Comparison of ENCODE assay signal across 15 cellular contexts in the genomic region with DNA sequence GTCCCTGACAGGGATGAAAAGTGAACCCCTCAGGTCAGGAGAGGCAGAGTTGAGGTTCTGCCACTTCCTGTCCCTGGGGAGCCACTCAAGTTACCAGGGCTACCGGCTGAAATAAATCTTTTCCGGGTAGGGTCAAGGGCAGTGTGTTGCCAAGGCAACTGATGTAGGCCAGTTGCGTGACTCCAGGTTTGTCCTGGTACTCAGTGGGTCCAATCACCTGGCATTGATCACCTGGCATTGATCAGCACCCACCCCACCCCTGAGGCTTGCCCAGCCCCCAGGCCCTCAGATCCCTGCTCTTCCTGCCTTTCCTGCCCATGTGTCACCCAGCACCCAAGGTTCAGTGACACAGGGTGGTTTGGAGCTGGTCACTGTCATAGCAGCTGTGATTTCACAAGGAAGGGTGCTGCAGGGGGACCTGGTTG. TPM values are rescaled to one million over a fixed set of nuclear protein-coding genes. Genes with fewer than 3 reads are reported as not detected.
DNase-seq lines count a peak whose midpoint lies in the region; ATAC-seq, FAIRE-seq and TF ChIP-seq lines count a peak whose summit lies in the region.
"Had no signal": no experiment of that assay in that cellular context is flagged by ENCODE, and none has a peak within 500 bp of the region (broad histone marks: within the 10 kb centered on the region; RNA-seq: fewer than 3 reads in every experiment).

No MANE protein-coding gene starts in this region.

- no peak overlapping the region for H2BK120ac ChIP-seq in H1 (replicated peaks; ENCODE audit: low read depth, low read length)

- peaks cover 0 to 43% (median 28%) of the 10 kb centered on the region in 4 experiments; a peak in 6 of 7 replicates for H3K4me1 ChIP-seq in H1 (replicated peaks in 1 of 4; ENCODE audit: control insufficient read depth in 3 of 4, insufficient read depth in 4 of 4, low read length in 3 of 4)

- peaks cover 2% of the 10 kb centered on the region; the same call in 1 of the 2 replicates for H3K79me1 ChIP-seq in H1 (ENCODE audit: low read depth, low read length)

- WGBS in H1 (ENCODE audit: extremely low coverage in 1 of 2, insufficient coverage in 1 of 2, insufficient read length in 1 of 2, insufficient replicate concordance in 2 of 2, low coverage in 1 of 2, low lambda C conversion rate in 2 of 2, missing lambda C conversion rate in 1 of 2), 2 experiments = 65% methylated on average over 3 of the region's 3 CpGs; no CpG with 5 or more reads in 1 of the 2 experiments

- ATAC-seq in activated T-cell treated with anti-CD3 and anti-CD28 coated beads, Interleukin-2, amount 50 U/mL, for 72 hours (replicated peaks in 1 of 2) = no peak
- ATAC-seq in GM18511 (IDR thresholded peaks at IDR 0.05; ENCODE audit: unreplicated experiment) (no peak), Right ventricle myocardium inferior (no peak)

- peaks cover 0 to 4% (median under 1%) of the 10 kb centered on the region in 4 experiments; a peak in 1 of 7 replicates for H3K27me3 ChIP-seq in H1 (replicated peaks in 1 of 4; ENCODE audit: control insufficient read depth in 3 of 4, extremely low read depth in 1 of 4, insufficient read depth in 3 of 4, low read length in 3 of 4)
- H3K27me3 ChIP-seq: uterus had no signal

- no peak overlapping the region for H4K8ac ChIP-seq in H1 (ENCODE audit: extremely low read depth, insufficient read depth, low read length)

- H3K18ac ChIP-seq in H1 (ENCODE audit: extremely low read depth, low read length) = no peak overlapping the region

- FAIRE-seq in H1 (lab: Jason Lieb, UNC) = no peak

- no peaks in the 10 kb centered on the region for H3K36me3 ChIP-seq in H1 (ENCODE audit: control insufficient read depth in 2 of 4, insufficient read depth in 4 of 4, low read length in 3 of 4)
- H3K36me3 ChIP-seq: uterus had no signal

- H2BK15ac ChIP-seq in H1 (ENCODE audit: low read length) = peak overlapping the region; percentile 46; the same call in 1 of the 2 replicates

- H3K9me3 ChIP-seq in H1 (ENCODE audit: insufficient read depth in 2 of 2, low read depth in 1 of 2, low read length in 1 of 2) = no peaks in the 10 kb centered on the region
- H3K9me3 ChIP-seq: uterus had no signal

- H3K4me3 Mint-ChIP-seq in activated T-cell treated with anti-CD3 and anti-CD28 coated beads, Interleukin-2, amount 50 U/mL, for 24 hours = no peak overlapping the region
- H3K4me3 Mint-ChIP-seq in activated T-cell treated with anti-CD3 and anti-CD28 coated beads, Interleukin-2, amount 50 U/mL, for 72 hours = no peak overlapping the region
- peak overlapping the region; percentile 31 for H3K4me3 Mint-ChIP-seq in type B pancreatic cell

- H2BK5ac ChIP-seq in H1 (ENCODE audit: low read depth, low read length) = 0 out of 2 replicates have a peak overlapping the region, but pooled peaks have one; percentile 44

- no peak for TF ChIP-seq RAD21 in H1 (IDR thresholded peaks at IDR 0.05 in 1 of 2, conservative IDR thresholded peaks at IDR 0.05 in 1 of 2; ENCODE audit: low read depth in 2 of 2, low read length in 2 of 2)

- H2AFZ ChIP-seq in H1 (ENCODE audit: low read length) = no peak overlapping the region

- intact Hi-C loops in Right ventricle myocardium inferior (cut with DNase I) = no loop called here

- POLR2A ChIA-PET in H1 (lab: Charles Lee; ENCODE audit: partially characterized antibody) = interaction anchor here (0.8 to 2.3 kb wide), 5 partner anchors 9 to 88 kb away, joined by 3 to 14 read pairs (median 6); no protein-coding TSS in a partner anchor

- CTCF ChIA-PET in H1 (lab: Charles Lee; ENCODE audit: partially characterized antibody) = interaction anchor here (0.9 to 12.7 kb wide), 6 partner anchors 8 to 106 kb away, joined by 3 to 341 read pairs (median 4); a partner anchor contains a TSS

- peak overlapping the region; percentile 75 for H3K27ac Mint-ChIP-seq in activated T-cell treated with anti-CD3 and anti-CD28 coated beads, Interleukin-2, amount 50 U/mL, for 24 hours
- H3K27ac Mint-ChIP-seq in activated T-cell treated with anti-CD3 and anti-CD28 coated beads, Interleukin-2, amount 50 U/mL, for 72 hours = no peak overlapping the region
- no peak overlapping the region for H3K27ac Mint-ChIP-seq in type B pancreatic cell

- H3K36me3 Mint-ChIP-seq in activated T-cell treated with anti-CD3 and anti-CD28 coated beads, Interleukin-2, amount 50 U/mL, for 24 hours (ENCODE audit: low read depth) = peaks cover 44% of the 10 kb centered on the region
- H3K36me3 Mint-ChIP-seq in activated T-cell treated with anti-CD3 and anti-CD28 coated beads, Interleukin-2, amount 50 U/mL, for 72 hours (ENCODE audit: insufficient read depth in 2 of 2) = peaks cover 3 to 7% of the 10 kb centered on the region in 2 donors
- H3K36me3 Mint-ChIP-seq in type B pancreatic cell = no peaks in the 10 kb centered on the region
- H3K36me3 Mint-ChIP-seq: naive B cell had no signal

- no peak for DNase-seq in activated T-cell treated with anti-CD3 and anti-CD28 coated beads, Interleukin-2, amount 50 U/mL, for 24 hours
- no peak for DNase-seq in activated T-cell treated with anti-CD3 and anti-CD28 coated beads, Interleukin-2, amount 50 U/mL, for 72 hours
- peak; percentile 69 for DNase-seq in M059J (ENCODE audit: low read depth)
- DNase-seq in H1 (ENCODE audit: low read depth in 1 of 2, low spot score in 2 of 2) = no peak
- DNase-seq in type B pancreatic cell (ENCODE audit: extremely low spot score, unreplicated experiment) = no peak
- no peak for DNase-seq in stimulated activated CD4-positive, alpha-beta T cell treated with anti-CD3 and anti-CD28 coated beads, Interleukin-1b, Interleukin-23, amount 100 ng/mL, for 48 hours
- DNase-seq in Right ventricle myocardium inferior (ENCODE audit: missing footprints) = no peak
- DNase-seq: activated CD4-positive, alpha-beta T cell treated with anti-CD3 and anti-CD28 coated beads for 1 hour; activated naive CD4-positive, alpha-beta T cell treated with Interleukin-2 at 50 U/mL for 16 hours; cerebellar nuclear complex; naive B cell; NCI-H510A treated with DMSO at 0.1 percent for 48 hours had no signal

- H4K91ac ChIP-seq in H1 (replicated peaks; ENCODE audit: insufficient read length, low read length) = no peak overlapping the region

- no peak for TF ChIP-seq POLR2A in H1 (IDR thresholded peaks at IDR 0.05; ENCODE audit: control extremely low read depth in 1 of 2, low read depth in 2 of 2, low read length in 2 of 2)

- no peak overlapping the region for H3K4me3 ChIP-seq in H1 (ENCODE audit: extremely low read depth in 1 of 4, insufficient read depth in 2 of 4, low read depth in 3 of 4, low read length in 4 of 4)
- H3K4me3 ChIP-seq: uterus had no signal

- H4K5ac ChIP-seq in H1 (ENCODE audit: insufficient read length, low read depth, low read length) = no peak overlapping the region

- H3K27me3 Mint-ChIP-seq in activated T-cell treated with anti-CD3 and anti-CD28 coated beads, Interleukin-2, amount 50 U/mL, for 24 hours = no peaks in the 10 kb centered on the region
- no peaks in the 10 kb centered on the region for H3K27me3 Mint-ChIP-seq in activated T-cell treated with anti-CD3 and anti-CD28 coated beads, Interleukin-2, amount 50 U/mL, for 72 hours (ENCODE audit: low read depth)
- peaks cover 4% of the 10 kb centered on the region for H3K27me3 Mint-ChIP-seq in type B pancreatic cell
- H3K27me3 Mint-ChIP-seq: naive B cell had no signal

- H3K4me2 ChIP-seq in H1 (ENCODE audit: insufficient read depth in 1 of 2, low read depth in 2 of 2, low read length in 2 of 2) = peak overlapping the region in 1 of 2 experiments; percentile 20; a peak in 1 of 4 replicates

- peaks cover 8% of the 10 kb centered on the region; the same call in 1 of the 2 replicates for H3K23me2 ChIP-seq in H1 (ENCODE audit: low read depth, low read length)

- TF ChIP-seq CTCF in H1 (IDR thresholded peaks at IDR 0.05; ENCODE audit: control extremely low read depth in 1 of 3, insufficient read depth in 1 of 3, low read depth in 1 of 3, low read length in 3 of 3) (no peak), type B pancreatic cell (conservative IDR thresholded peaks at IDR 0.05) (no peak)

- H3K56ac ChIP-seq in H1 (replicated peaks; ENCODE audit: insufficient read length, low read depth, low read length) = no peak overlapping the region

- H3K9ac ChIP-seq in H1 (replicated peaks in 1 of 4; ENCODE audit: extremely low read depth in 1 of 4, low read depth in 3 of 4, low read length in 3 of 4) = no peak overlapping the region

- no peak overlapping the region for H2BK20ac ChIP-seq in H1 (ENCODE audit: low read length)

- H2BK12ac ChIP-seq in H1 (ENCODE audit: low read depth, low read length) = no peak overlapping the region

- TF ChIP-seq EP300 in H1 (IDR thresholded peaks at IDR 0.05; ENCODE audit: borderline replicate concordance in 1 of 2, low read depth in 2 of 2, low read length in 2 of 2) = no peak

- peaks cover 50% of the 10 kb centered on the region for H3K4me1 Mint-ChIP-seq in activated T-cell treated with anti-CD3 and anti-CD28 coated beads, Interleukin-2, amount 50 U/mL, for 24 hours (ENCODE audit: low read depth)
- peaks cover 27% of the 10 kb centered on the region for H3K4me1 Mint-ChIP-seq in activated T-cell treated with anti-CD3 and anti-CD28 coated beads, Interleukin-2, amount 50 U/mL, for 72 hours (ENCODE audit: low read depth)
- peaks cover 34% of the 10 kb centered on the region for H3K4me1 Mint-ChIP-seq in type B pancreatic cell (ENCODE audit: unreplicated experiment)

- H3K4ac ChIP-seq in H1 (replicated peaks; ENCODE audit: insufficient read length, low read depth, low read length) = no peak overlapping the region

- H3K9me3 Mint-ChIP-seq in activated T-cell treated with anti-CD3 and anti-CD28 coated beads, Interleukin-2, amount 50 U/mL, for 24 hours = no peaks in the 10 kb centered on the region
- H3K9me3 Mint-ChIP-seq in activated T-cell treated with anti-CD3 and anti-CD28 coated beads, Interleukin-2, amount 50 U/mL, for 72 hours = no peaks in the 10 kb centered on the region
- H3K9me3 Mint-ChIP-seq in type B pancreatic cell = no peaks in the 10 kb centered on the region
- H3K9me3 Mint-ChIP-seq: naive B cell had no signal

- peaks cover 0 to 3% of the 10 kb centered on the region in 2 experiments for H4K20me1 ChIP-seq in H1 (replicated peaks in 1 of 2; ENCODE audit: control insufficient read depth in 1 of 2, insufficient read depth in 2 of 2, low read length in 2 of 2)

- H3K79me2 ChIP-seq in H1 (ENCODE audit: control insufficient read depth in 1 of 2, insufficient read depth in 2 of 2, low read length in 2 of 2) = no peaks in the 10 kb centered on the region

- H3K27ac ChIP-seq in H1 (ENCODE audit: low read depth, low read length) = no peak overlapping the region

- no peak overlapping the region for H3K23ac ChIP-seq in H1 (ENCODE audit: insufficient read length)

- H2AK5ac ChIP-seq in H1 (ENCODE audit: low read depth, low read length) = 0 out of 2 replicates have a peak overlapping the region, but pooled peaks have one; percentile 82

- H3K14ac ChIP-seq in H1 (ENCODE audit: insufficient read length) = no peak overlapping the region

RNA-seq across cellular contexts. Expression of a gene that starts 5.9 kb away (rescaled TPM):
- 10 to 100 TPM; 21.4 to 23.4 TPM for total RNA-seq in activated T-cell treated with anti-CD3 and anti-CD28 coated beads, Interleukin-2, amount 50 U/mL, for 72 hours
- total RNA-seq in M059J (2014; rRNA removed; shearing (Covaris generic)) = not detected in 2 replicates
- total RNA-seq in H1 (2021; fragmentation: NEBNext Ultra II Directional; extraction: Animal tissue kit (Norgen Biotek cat#: 25700)) = 5.4 and 5.8 TPM in 2 replicates
- polyA plus RNA-seq in H1 (2011; rRNA removed) = 3.6 and 8.2 TPM in 2 replicates
- 2.3 TPM for polyA plus RNA-seq in H1 (2011; cell fraction: cytosol; rRNA removed)
- 33.0 TPM for polyA plus RNA-seq in H1 (2011; cell fraction: nucleus; rRNA removed)
- polyA plus RNA-seq in H1 (2012, experiment 1 of 2) = 4.8 to 6.4 TPM (median 5.3 TPM) in 4 replicates
- 4.1 TPM for polyA plus RNA-seq in H1 (2012, experiment 2 of 2)
- 5.7 TPM for polyA plus RNA-seq in H1 (2013, experiment 1 of 2)
- 4.9 TPM for polyA plus RNA-seq in H1 (2013, experiment 2 of 2)
- not detected in 2 replicates for polyA minus RNA-seq in H1 (2011; rRNA and poly(A)+ RNA removed)
- polyA minus RNA-seq in H1 (2011; cell fraction: cytosol; rRNA and poly(A)+ RNA removed) = not detected
- 3.1 TPM for polyA minus RNA-seq in H1 (2011; cell fraction: nucleus; rRNA and poly(A)+ RNA removed)
- total RNA-seq in type B pancreatic cell (ENCODE audit: low replicate concordance) = 3.1 and 5.6 TPM in 2 replicates
- 0.84 TPM for total RNA-seq in Right ventricle myocardium inferior
- total RNA-seq: fibroblast of lung had no signal

RNA-seq across cellular contexts. Expression of a gene that starts 18.2 kb away (rescaled TPM):
- total RNA-seq in activated T-cell treated with anti-CD3 and anti-CD28 coated beads, Interleukin-2, amount 50 U/mL, for 72 hours = 100 to 1,000 TPM; 144 to 154 TPM
- 12.2 and 16.0 TPM in 2 replicates for total RNA-seq in M059J (2014; rRNA removed; shearing (Covaris generic))
- total RNA-seq in H1 (2021; fragmentation: NEBNext Ultra II Directional; extraction: Animal tissue kit (Norgen Biotek cat#: 25700)) = 34.5 and 36.6 TPM in 2 replicates
- 15.5 and 36.5 TPM in 2 replicates for polyA plus RNA-seq in H1 (2011; rRNA removed)
- polyA plus RNA-seq in H1 (2011; cell fraction: cytosol; rRNA removed) = 14.3 TPM
- polyA plus RNA-seq in H1 (2011; cell fraction: nucleus; rRNA removed) = 126 TPM
- polyA plus RNA-seq in H1 (2012, experiment 1 of 2) = 16.5 to 30.3 TPM (median 28.4 TPM) in 4 replicates
- polyA plus RNA-seq in H1 (2012, experiment 2 of 2) = 20.6 TPM
- polyA plus RNA-seq in H1 (2013, experiment 1 of 2) = 30.9 TPM
- polyA plus RNA-seq in H1 (2013, experiment 2 of 2) = 27.8 TPM
- 10.6 and 13.2 TPM in 2 replicates for polyA minus RNA-seq in H1 (2011; rRNA and poly(A)+ RNA removed)
- polyA minus RNA-seq in H1 (2011; cell fraction: cytosol; rRNA and poly(A)+ RNA removed) = 26.1 TPM
- polyA minus RNA-seq in H1 (2011; cell fraction: nucleus; rRNA and poly(A)+ RNA removed) = 45.6 TPM
- 64.5 and 66.7 TPM in 2 replicates for total RNA-seq in type B pancreatic cell (ENCODE audit: low replicate concordance)
- 29.3 TPM for total RNA-seq in Right ventricle myocardium inferior

RNA-seq across cellular contexts. Expression of a gene that starts 18.4 kb away (rescaled TPM):
- 1 to 10 TPM; 2.1 to 3.6 TPM for total RNA-seq in activated T-cell treated with anti-CD3 and anti-CD28 coated beads, Interleukin-2, amount 50 U/mL, for 72 hours
- 0.05 and 0.44 TPM in 2 replicates for total RNA-seq in M059J (2014; rRNA removed; shearing (Covaris generic))
- total RNA-seq in H1 (2021; fragmentation: NEBNext Ultra II Directional; extraction: Animal tissue kit (Norgen Biotek cat#: 25700)) = 0.35 and 0.59 TPM in 2 replicates
- polyA plus RNA-seq in H1 (2011; rRNA removed) = 0.57 and 0.83 TPM in 2 replicates
- 0.57 TPM for polyA plus RNA-seq in H1 (2011; cell fraction: cytosol; rRNA removed)
- polyA plus RNA-seq in H1 (2011; cell fraction: nucleus; rRNA removed) = 1.4 TPM
- polyA plus RNA-seq in H1 (2012, experiment 1 of 2) = 0.80 to 1.5 TPM (median 1.1 TPM) in 4 replicates
- polyA plus RNA-seq in H1 (2012, experiment 2 of 2) = 0.17 TPM
- polyA plus RNA-seq in H1 (2013, experiment 1 of 2) = 0.39 TPM
- 0.28 TPM for polyA plus RNA-seq in H1 (2013, experiment 2 of 2)
- polyA minus RNA-seq in H1 (2011; rRNA and poly(A)+ RNA removed) = 0.66 and 0.95 TPM in 2 replicates
- polyA minus RNA-seq in H1 (2011; cell fraction: cytosol; rRNA and poly(A)+ RNA removed) = not detected
- 0.30 TPM for polyA minus RNA-seq in H1 (2011; cell fraction: nucleus; rRNA and poly(A)+ RNA removed)
- total RNA-seq in type B pancreatic cell (ENCODE audit: low replicate concordance) (0.76 and 0.77 TPM in 2 replicates), Right ventricle myocardium inferior (0.41 TPM)

RNA-seq across cellular contexts. Expression of a gene that starts 28.8 kb away (rescaled TPM):
- 10 to 100 TPM; 35.5 to 53.7 TPM for total RNA-seq in activated T-cell treated with anti-CD3 and anti-CD28 coated beads, Interleukin-2, amount 50 U/mL, for 72 hours
- 10.9 and 24.0 TPM in 2 replicates for total RNA-seq in M059J (2014; rRNA removed; shearing (Covaris generic))
- 7.6 TPM in 2 replicates for total RNA-seq in H1 (2021; fragmentation: NEBNext Ultra II Directional; extraction: Animal tissue kit (Norgen Biotek cat#: 25700))
- polyA plus RNA-seq in H1 (2011; rRNA removed) = 11.2 and 15.9 TPM in 2 replicates
- polyA plus RNA-seq in H1 (2011; cell fraction: cytosol; rRNA removed) = 8.7 TPM
- polyA plus RNA-seq in H1 (2011; cell fraction: nucleus; rRNA removed) = 18.2 TPM
- 5.8 to 9.2 TPM (median 6.5 TPM) in 4 replicates for polyA plus RNA-seq in H1 (2012, experiment 1 of 2)
- polyA plus RNA-seq in H1 (2012, experiment 2 of 2) = 4.1 TPM
- polyA plus RNA-seq in H1 (2013, experiment 1 of 2) = 2.6 TPM
- polyA plus RNA-seq in H1 (2013, experiment 2 of 2) = 3.0 TPM
- 7.0 and 7.5 TPM in 2 replicates for polyA minus RNA-seq in H1 (2011; rRNA and poly(A)+ RNA removed)
- polyA minus RNA-seq in H1 (2011; cell fraction: cytosol; rRNA and poly(A)+ RNA removed) = 12.4 TPM
- polyA minus RNA-seq in H1 (2011; cell fraction: nucleus; rRNA and poly(A)+ RNA removed) = 13.5 TPM
- total RNA-seq in type B pancreatic cell (ENCODE audit: low replicate concordance) (16.3 and 21.0 TPM in 2 replicates), Right ventricle myocardium inferior (21.5 TPM)

RNA-seq across cellular contexts. Expression of a gene that starts 34.4 kb away (rescaled TPM):
- total RNA-seq in activated T-cell treated with anti-CD3 and anti-CD28 coated beads, Interleukin-2, amount 50 U/mL, for 72 hours = 10 to 100 TPM; 12.9 to 13.7 TPM
- 7.8 and 10.3 TPM in 2 replicates for total RNA-seq in M059J (2014; rRNA removed; shearing (Covaris generic))
- 69.2 and 70.6 TPM in 2 replicates for total RNA-seq in H1 (2021; fragmentation: NEBNext Ultra II Directional; extraction: Animal tissue kit (Norgen Biotek cat#: 25700))
- 21.5 and 46.6 TPM in 2 replicates for polyA plus RNA-seq in H1 (2011; rRNA removed)
- 26.8 TPM for polyA plus RNA-seq in H1 (2011; cell fraction: cytosol; rRNA removed)
- polyA plus RNA-seq in H1 (2011; cell fraction: nucleus; rRNA removed) = 126 TPM
- 80.3 to 96.2 TPM (median 87.0 TPM) in 4 replicates for polyA plus RNA-seq in H1 (2012, experiment 1 of 2)
- 81.2 TPM for polyA plus RNA-seq in H1 (2012, experiment 2 of 2)
- polyA plus RNA-seq in H1 (2013, experiment 1 of 2) = 132 TPM
- polyA plus RNA-seq in H1 (2013, experiment 2 of 2) = 122 TPM
- polyA minus RNA-seq in H1 (2011; rRNA and poly(A)+ RNA removed) = 7.8 and 13.1 TPM in 2 replicates
- polyA minus RNA-seq in H1 (2011; cell fraction: cytosol; rRNA and poly(A)+ RNA removed) = 27.5 TPM
- polyA minus RNA-seq in H1 (2011; cell fraction: nucleus; rRNA and poly(A)+ RNA removed) = 29.2 TPM
- total RNA-seq in type B pancreatic cell (ENCODE audit: low replicate concordance) (11.6 and 152 TPM in 2 replicates), Right ventricle myocardium inferior (56.0 TPM)
